ENCODE assay signal across 1 cellular context in the genomic region with DNA sequence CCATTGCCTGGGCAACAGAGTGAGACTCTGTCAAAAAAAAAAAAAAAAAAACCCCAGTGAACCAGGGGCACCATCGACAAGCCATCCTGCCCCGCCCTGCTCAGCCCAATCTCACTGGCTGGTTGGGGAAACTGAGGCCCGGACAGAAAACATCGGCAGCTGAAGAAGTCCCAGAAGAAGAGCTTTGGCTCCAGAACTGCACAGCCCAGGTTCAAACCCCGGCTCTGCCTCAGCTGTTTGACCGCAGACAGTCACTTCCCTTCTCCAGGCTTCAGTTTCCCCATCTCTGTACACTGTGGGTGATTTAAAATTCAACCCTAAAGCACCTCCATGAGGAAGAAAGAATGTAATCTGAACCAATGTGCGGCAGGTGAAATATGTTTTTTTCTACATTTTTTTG.
TF ChIP-seq lines count a peak whose summit lies in the region.

No MANE protein-coding gene starts in this region.

TF ChIP-seq in HCT116, 20 proteins besides CTCF, POLR2A, EP300 and RAD21 (continued from another document):
- TF ChIP-seq, protein P1, sequence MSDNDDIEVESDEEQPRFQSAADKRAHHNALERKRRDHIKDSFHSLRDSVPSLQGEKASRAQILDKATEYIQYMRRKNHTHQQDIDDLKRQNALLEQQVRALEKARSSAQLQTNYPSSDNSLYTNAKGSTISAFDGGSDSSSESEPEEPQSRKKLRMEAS (IDR thresholded peaks at IDR 0.05), result no peak
- TF ChIP-seq EZH2phosphoT487 (IDR thresholded peaks at IDR 0.05; ENCODE audit: borderline replicate concordance), result no peak
- TF ChIP-seq, protein P2, sequence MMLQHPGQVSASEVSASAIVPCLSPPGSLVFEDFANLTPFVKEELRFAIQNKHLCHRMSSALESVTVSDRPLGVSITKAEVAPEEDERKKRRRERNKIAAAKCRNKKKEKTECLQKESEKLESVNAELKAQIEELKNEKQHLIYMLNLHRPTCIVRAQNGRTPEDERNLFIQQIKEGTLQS (IDR thresholded peaks at IDR 0.05), result no peak
- TF ChIP-seq CBX3 (IDR thresholded peaks at IDR 0.05; ENCODE audit: low read depth), result no peak
- no peak for TF ChIP-seq ZFX (IDR thresholded peaks at IDR 0.05)
- TF ChIP-seq FOSL1 (IDR thresholded peaks at IDR 0.05; ENCODE audit: low read depth), result no peak
- no peak for TF ChIP-seq SP1 (IDR thresholded peaks at IDR 0.05; ENCODE audit: low read depth)
- no peak for TF ChIP-seq ZNF274 (IDR thresholded peaks at IDR 0.05; ENCODE audit: low read depth, low read length)
- no peak for TF ChIP-seq SIN3A (IDR thresholded peaks at IDR 0.05; ENCODE audit: low read depth)
- no peak for TF ChIP-seq YY1 (IDR thresholded peaks at IDR 0.05; ENCODE audit: extremely low read depth, insufficient replicate concordance, low read depth, low read length)
- no peak for TF ChIP-seq CEBPB (IDR thresholded peaks at IDR 0.05; ENCODE audit: low read depth)
- TF ChIP-seq, protein P3, sequence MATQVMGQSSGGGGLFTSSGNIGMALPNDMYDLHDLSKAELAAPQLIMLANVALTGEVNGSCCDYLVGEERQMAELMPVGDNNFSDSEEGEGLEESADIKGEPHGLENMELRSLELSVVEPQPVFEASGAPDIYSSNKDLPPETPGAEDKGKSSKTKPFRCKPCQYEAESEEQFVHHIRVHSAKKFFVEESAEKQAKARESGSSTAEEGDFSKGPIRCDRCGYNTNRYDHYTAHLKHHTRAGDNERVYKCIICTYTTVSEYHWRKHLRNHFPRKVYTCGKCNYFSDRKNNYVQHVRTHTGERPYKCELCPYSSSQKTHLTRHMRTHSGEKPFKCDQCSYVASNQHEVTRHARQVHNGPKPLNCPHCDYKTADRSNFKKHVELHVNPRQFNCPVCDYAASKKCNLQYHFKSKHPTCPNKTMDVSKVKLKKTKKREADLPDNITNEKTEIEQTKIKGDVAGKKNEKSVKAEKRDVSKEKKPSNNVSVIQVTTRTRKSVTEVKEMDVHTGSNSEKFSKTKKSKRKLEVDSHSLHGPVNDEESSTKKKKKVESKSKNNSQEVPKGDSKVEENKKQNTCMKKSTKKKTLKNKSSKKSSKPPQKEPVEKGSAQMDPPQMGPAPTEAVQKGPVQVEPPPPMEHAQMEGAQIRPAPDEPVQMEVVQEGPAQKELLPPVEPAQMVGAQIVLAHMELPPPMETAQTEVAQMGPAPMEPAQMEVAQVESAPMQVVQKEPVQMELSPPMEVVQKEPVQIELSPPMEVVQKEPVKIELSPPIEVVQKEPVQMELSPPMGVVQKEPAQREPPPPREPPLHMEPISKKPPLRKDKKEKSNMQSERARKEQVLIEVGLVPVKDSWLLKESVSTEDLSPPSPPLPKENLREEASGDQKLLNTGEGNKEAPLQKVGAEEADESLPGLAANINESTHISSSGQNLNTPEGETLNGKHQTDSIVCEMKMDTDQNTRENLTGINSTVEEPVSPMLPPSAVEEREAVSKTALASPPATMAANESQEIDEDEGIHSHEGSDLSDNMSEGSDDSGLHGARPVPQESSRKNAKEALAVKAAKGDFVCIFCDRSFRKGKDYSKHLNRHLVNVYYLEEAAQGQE (IDR thresholded peaks at IDR 0.05; ENCODE audit: low read depth), result no peak
- TF ChIP-seq POLR2AphosphoS5 (IDR thresholded peaks at IDR 0.05; ENCODE audit: low read depth, low read length), result no peak
- TF ChIP-seq, protein P4, sequence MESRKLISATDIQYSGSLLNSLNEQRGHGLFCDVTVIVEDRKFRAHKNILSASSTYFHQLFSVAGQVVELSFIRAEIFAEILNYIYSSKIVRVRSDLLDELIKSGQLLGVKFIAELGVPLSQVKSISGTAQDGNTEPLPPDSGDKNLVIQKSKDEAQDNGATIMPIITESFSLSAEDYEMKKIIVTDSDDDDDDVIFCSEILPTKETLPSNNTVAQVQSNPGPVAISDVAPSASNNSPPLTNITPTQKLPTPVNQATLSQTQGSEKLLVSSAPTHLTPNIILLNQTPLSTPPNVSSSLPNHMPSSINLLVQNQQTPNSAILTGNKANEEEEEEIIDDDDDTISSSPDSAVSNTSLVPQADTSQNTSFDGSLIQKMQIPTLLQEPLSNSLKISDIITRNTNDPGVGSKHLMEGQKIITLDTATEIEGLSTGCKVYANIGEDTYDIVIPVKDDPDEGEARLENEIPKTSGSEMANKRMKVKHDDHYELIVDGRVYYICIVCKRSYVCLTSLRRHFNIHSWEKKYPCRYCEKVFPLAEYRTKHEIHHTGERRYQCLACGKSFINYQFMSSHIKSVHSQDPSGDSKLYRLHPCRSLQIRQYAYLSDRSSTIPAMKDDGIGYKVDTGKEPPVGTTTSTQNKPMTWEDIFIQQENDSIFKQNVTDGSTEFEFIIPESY (IDR thresholded peaks at IDR 0.05; ENCODE audit: extremely low read depth, insufficient replicate concordance, low read length), result no peak
- TF ChIP-seq JUND (IDR thresholded peaks at IDR 0.05), result no peak
- TF ChIP-seq SRF (IDR thresholded peaks at IDR 0.05; ENCODE audit: low read depth), result no peak
- no peak for TF ChIP-seq TCF7L2 (IDR thresholded peaks at IDR 0.05; ENCODE audit: borderline replicate concordance, extremely low read depth, insufficient read depth, insufficient read length)
- TF ChIP-seq ELF1 (IDR thresholded peaks at IDR 0.05; ENCODE audit: borderline replicate concordance, low read depth), result no peak
- no peak for TF ChIP-seq EGR1 (IDR thresholded peaks at IDR 0.05; ENCODE audit: low read depth)
